8 cellular contexts compared by ENCODE assay signal in genomic region chr21:39348355-39349210, GRCh38. TPM values are rescaled to one million over a fixed set of nuclear protein-coding genes. Genes with fewer than 3 reads are reported as not detected.
DNase-seq lines count a peak whose midpoint lies in the region; ATAC-seq and TF ChIP-seq lines count a peak whose summit lies in the region.

Gene HMGN1 (minus strand): TSS chr21:39349088. CDS start chr21:39348917, 171 bp downstream.

- peaks cover 36% of the 10 kb centered on the region for H3K4me1 ChIP-seq in HUES48 (ENCODE audit: control insufficient read depth, insufficient read depth, low read length)
- peaks cover 13% of the 10 kb centered on the region for H3K4me1 ChIP-seq in NT2/D1 (ENCODE audit: insufficient read depth, insufficient read length)
- peaks cover 2% of the 10 kb centered on the region for H3K4me1 ChIP-seq in endodermal cell (ENCODE audit: control insufficient read depth, insufficient read depth, low read length)

- peaks cover 44% of the 10 kb centered on the region for H3K36me3 ChIP-seq in HUES48 (ENCODE audit: control insufficient read depth, insufficient read depth, low read length)
- peaks cover 47% of the 10 kb centered on the region for H3K36me3 ChIP-seq in NT2/D1 (ENCODE audit: insufficient read depth, insufficient read length, low read length)
- peaks cover 43% of the 10 kb centered on the region for H3K36me3 ChIP-seq in endodermal cell (ENCODE audit: control insufficient read depth, insufficient read depth, low read length)

- H3K27me3 ChIP-seq in HUES48 (ENCODE audit: control insufficient read depth, insufficient read depth, low read length) (no peaks in the 10 kb centered on the region), NT2/D1 (ENCODE audit: insufficient read depth, insufficient read length) (no peaks in the 10 kb centered on the region), endodermal cell (ENCODE audit: control insufficient read depth, insufficient read depth, low read length, poor library complexity, severe bottlenecking) (no peaks in the 10 kb centered on the region)

- H3K27ac ChIP-seq in HUES48 (ENCODE audit: low read depth, low read length) (peak within 1 kb of the TSS; percentile 98), endodermal cell (ENCODE audit: low read depth, low read length) (peak within 1 kb of the TSS; percentile 97)

- H3K27me3 Mint-ChIP-seq in activated CD8-positive, alpha-beta memory T cell treated with anti-CD3 and anti-CD28 coated beads, Interleukin-2, amount 10 ng/mL, durations not matched to agents 7 days and 5 days: peaks cover 11% of the 10 kb centered on the region
- H3K27me3 Mint-ChIP-seq in endodermal cell (ENCODE audit: insufficient read depth): peaks cover 1% of the 10 kb centered on the region

- peak within 1 kb of the TSS; percentile 98 for H3K4me3 Mint-ChIP-seq in activated CD8-positive, alpha-beta memory T cell treated with anti-CD3 and anti-CD28 coated beads, Interleukin-2, amount 10 ng/mL, durations not matched to agents 7 days and 5 days
- H3K4me3 Mint-ChIP-seq in endodermal cell: peak within 1 kb of the TSS; percentile 92

- H3K9me3 ChIP-seq in HUES48 (ENCODE audit: control insufficient read depth, insufficient read depth, low read length) (no peaks in the 10 kb centered on the region), NT2/D1 (ENCODE audit: insufficient read depth, low read length) (no peaks in the 10 kb centered on the region), endodermal cell (ENCODE audit: control insufficient read depth, low read length) (no peaks in the 10 kb centered on the region)

- CTCF ChIA-PET in activated CD8-positive, alpha-beta memory T cell treated with anti-CD3 and anti-CD28 coated beads, Interleukin-2, amount 10 ng/mL, durations not matched to agents 7 days and 5 days (lab: Charles Lee): interaction anchor here (0.8 to 1.5 kb wide), 5 partner anchors 11 to 39 kb away, joined by 3 to 5 read pairs (median 4); a partner anchor contains a TSS

- H3K4me1 Mint-ChIP-seq in activated CD8-positive, alpha-beta memory T cell treated with anti-CD3 and anti-CD28 coated beads, Interleukin-2, amount 10 ng/mL, durations not matched to agents 7 days and 5 days: peaks cover 39% of the 10 kb centered on the region
- peaks cover 25% of the 10 kb centered on the region for H3K4me1 Mint-ChIP-seq in endodermal cell

- no peak for TF ChIP-seq CTCF in endodermal cell (conservative IDR thresholded peaks at IDR 0.05)

- H3K36me3 Mint-ChIP-seq in activated CD8-positive, alpha-beta memory T cell treated with anti-CD3 and anti-CD28 coated beads, Interleukin-2, amount 10 ng/mL, durations not matched to agents 7 days and 5 days: peaks cover 32% of the 10 kb centered on the region
- H3K36me3 Mint-ChIP-seq in endodermal cell (ENCODE audit: low read depth): peaks cover 35% of the 10 kb centered on the region

- H3K4me3 ChIP-seq in HUES48 (ENCODE audit: low read depth, low read length) (peak within 1 kb of the TSS; percentile 97), NT2/D1 (ENCODE audit: insufficient read length, low read depth) (peak within 1 kb of the TSS; percentile 84), endodermal cell (ENCODE audit: low read length) (peak within 1 kb of the TSS; percentile 96)

- DNase-seq in COR-L47 (lab: John Stamatoyannopoulos, UW): peak; percentile 97
- DNase-seq in NT2/D1 (ENCODE audit: low read depth, low spot score): peak; percentile 94
- DNase-seq in activated CD8-positive, alpha-beta memory T cell treated with anti-CD3 and anti-CD28 coated beads, Interleukin-2, amount 10 ng/mL, durations not matched to agents 7 days and 5 days: peak; percentile 91
- DNase-seq in endodermal cell: peak; percentile 91
- peak; percentile 89 for DNase-seq in midbrain (lab: John Stamatoyannopoulos, UW)
- DNase-seq in stimulated activated CD8-positive, alpha-beta memory T cell treated with anti-CD3 and anti-CD28 coated beads, Interleukin-2, amount 100 ng/mL, for 1 hour (ENCODE audit: low read depth in 2 of 2): peak; percentile 66 to 80

- H3K27ac Mint-ChIP-seq in activated CD8-positive, alpha-beta memory T cell treated with anti-CD3 and anti-CD28 coated beads, Interleukin-2, amount 10 ng/mL, durations not matched to agents 7 days and 5 days: peak within 1 kb of the TSS; percentile 99
- peak within 1 kb of the TSS; percentile 97 for H3K27ac Mint-ChIP-seq in endodermal cell

- H3K9ac ChIP-seq in HUES48 (ENCODE audit: low read depth, low read length) (peak within 1 kb of the TSS; percentile 95), NT2/D1 (ENCODE audit: insufficient read length, low read depth) (peak within 1 kb of the TSS; percentile 96), endodermal cell (ENCODE audit: extremely low read depth, low read length, poor library complexity, severe bottlenecking) (peak within 1 kb of the TSS; percentile 98)

- ATAC-seq in GM21390 (IDR thresholded peaks at IDR 0.05; ENCODE audit: unreplicated experiment): peak; percentile 46
- ATAC-seq in activated CD8-positive, alpha-beta memory T cell treated with anti-CD3 and anti-CD28 coated beads, Interleukin-2, amount 10 ng/mL, durations not matched to agents 7 days and 5 days: peak; percentile 64

- no peaks in the 10 kb centered on the region for H3K9me3 Mint-ChIP-seq in activated CD8-positive, alpha-beta memory T cell treated with anti-CD3 and anti-CD28 coated beads, Interleukin-2, amount 10 ng/mL, durations not matched to agents 7 days and 5 days (ENCODE audit: low read depth)
- H3K9me3 Mint-ChIP-seq in endodermal cell: peaks cover 2% of the 10 kb centered on the region

- WGBS in endodermal cell (ENCODE audit: insufficient coverage in 1 of 2, insufficient read length in 1 of 2), 2 experiments: 0% methylated on average over 15 to 102 of the region's 116 CpGs

RNA-seq across cellular contexts. Expression of gene HMGN1, which starts in this region (rescaled TPM):
- 100 to 1,000 TPM; 385 to 405 TPM for total RNA-seq in activated CD8-positive, alpha-beta memory T cell treated with anti-CD3 and anti-CD28 coated beads, Interleukin-2, amount 10 ng/mL, durations not matched to agents 7 days and 5 days
- 100 to 1,000 TPM; 526 to 626 TPM for total RNA-seq in endodermal cell
- polyA plus RNA-seq in endodermal cell (2013, experiment 1 of 2): 491 TPM
- 464 TPM for polyA plus RNA-seq in endodermal cell (2013, experiment 2 of 2)

Comparison
In these comparisons a context has a peak if more than half of its experiments do, and no peak if none do; other contexts are left out.
1. Peak in every context shown above with its lines: DNase-seq, ATAC-seq, H3K4me3 ChIP-seq and H3K27ac ChIP-seq.